Comparison of ENCODE assay signal across 8 cellular contexts in genomic region chr11:67318239-67318555, GRCh38. TPM values are rescaled to one million over a fixed set of nuclear protein-coding genes. Genes with fewer than 3 reads are reported as not detected.
A peak's percentile ranks its signal among the peaks of the same experiment; 100 is the strongest.
DNase-seq lines count a peak whose midpoint lies in the region; ATAC-seq and TF ChIP-seq lines count a peak whose summit lies in the region.

No MANE protein-coding gene starts in this region.

- no peak for DNase-seq in activated CD4-positive, alpha-beta T cell treated with anti-CD3 and anti-CD28 coated beads, Interleukin-2, amount 10 ng/mL, durations not matched to agents 24 days and 14 days
- no peak for DNase-seq in activated CD4-positive, alpha-beta T cell treated with anti-CD3 and anti-CD28 coated beads, Interleukin-2, amount 50 U/mL, for 1 hour
- DNase-seq in activated T-cell treated with anti-CD3 and anti-CD28 coated beads, Interleukin-2, amount 50 U/mL, for 72 hours: no peak
- no peak for DNase-seq in immature natural killer cell
- no peak for DNase-seq in substantia nigra (lab: John Stamatoyannopoulos, UW)
- DNase-seq in omental fat pad (ENCODE audit: low spot score): no peak
- DNase-seq in NCI-H226: no peak

- peaks cover 21% of the 10 kb centered on the region for H3K4me1 Mint-ChIP-seq in activated CD4-positive, alpha-beta T cell treated with anti-CD3 and anti-CD28 coated beads, Interleukin-2, amount 10 ng/mL, durations not matched to agents 24 days and 14 days
- peaks cover 29% of the 10 kb centered on the region for H3K4me1 Mint-ChIP-seq in activated T-cell treated with anti-CD3 and anti-CD28 coated beads, Interleukin-2, amount 50 U/mL, for 72 hours (ENCODE audit: low read depth)
- peaks cover 11 to 21% of the 10 kb centered on the region in 2 donors for H3K4me1 Mint-ChIP-seq in immature natural killer cell

- peak overlapping the region; percentile 41 for H3K27ac Mint-ChIP-seq in activated CD4-positive, alpha-beta T cell treated with anti-CD3 and anti-CD28 coated beads, Interleukin-2, amount 10 ng/mL, durations not matched to agents 24 days and 14 days
- H3K27ac Mint-ChIP-seq in activated T-cell treated with anti-CD3 and anti-CD28 coated beads, Interleukin-2, amount 50 U/mL, for 72 hours: peak overlapping the region; percentile 73
- H3K27ac Mint-ChIP-seq in immature natural killer cell: peak overlapping the region in 2 of 6 donors; percentile 28 to 71

- peaks cover 4% of the 10 kb centered on the region for H3K36me3 Mint-ChIP-seq in activated CD4-positive, alpha-beta T cell treated with anti-CD3 and anti-CD28 coated beads, Interleukin-2, amount 10 ng/mL, durations not matched to agents 24 days and 14 days (ENCODE audit: low read depth)
- H3K36me3 Mint-ChIP-seq in activated T-cell treated with anti-CD3 and anti-CD28 coated beads, Interleukin-2, amount 50 U/mL, for 72 hours (ENCODE audit: insufficient read depth in 2 of 2): peaks cover 0 to 4% of the 10 kb centered on the region in 2 donors
- H3K36me3 Mint-ChIP-seq in immature natural killer cell: no peaks in the 10 kb centered on the region

- peak overlapping the region; percentile 98 for H3K4me3 Mint-ChIP-seq in activated CD4-positive, alpha-beta T cell treated with anti-CD3 and anti-CD28 coated beads, Interleukin-2, amount 10 ng/mL, durations not matched to agents 24 days and 14 days
- peak overlapping the region; percentile 88 to 92 for H3K4me3 Mint-ChIP-seq in activated T-cell treated with anti-CD3 and anti-CD28 coated beads, Interleukin-2, amount 50 U/mL, for 72 hours
- peak overlapping the region; percentile 60 to 91 (median 63) for H3K4me3 Mint-ChIP-seq in immature natural killer cell

- peaks cover 6% of the 10 kb centered on the region for H3K27me3 Mint-ChIP-seq in activated CD4-positive, alpha-beta T cell treated with anti-CD3 and anti-CD28 coated beads, Interleukin-2, amount 10 ng/mL, durations not matched to agents 24 days and 14 days
- H3K27me3 Mint-ChIP-seq in activated T-cell treated with anti-CD3 and anti-CD28 coated beads, Interleukin-2, amount 50 U/mL, for 72 hours (ENCODE audit: low read depth): peaks cover 6% of the 10 kb centered on the region
- peaks cover 8 to 17% (median 9%) of the 10 kb centered on the region in 3 donors for H3K27me3 Mint-ChIP-seq in immature natural killer cell (ENCODE audit: low read depth in 3 of 3)

- H3K27ac ChIP-seq in substantia nigra (ENCODE audit: low read depth, low read length, poor library complexity, severe bottlenecking): peak overlapping the region; percentile 97

- TF ChIP-seq CTCF in omental fat pad (IDR thresholded peaks at IDR 0.05): no peak

- no peak for ATAC-seq in activated T-cell treated with anti-CD3 and anti-CD28 coated beads, Interleukin-2, amount 50 U/mL, for 72 hours (replicated peaks in 1 of 2)
- no peak for ATAC-seq in omental fat pad (ENCODE audit: low FRiP score)
- ATAC-seq in GM19455 (IDR thresholded peaks at IDR 0.05; ENCODE audit: unreplicated experiment): no peak

- intact Hi-C loops in activated CD4-positive, alpha-beta T cell treated with anti-CD3 and anti-CD28 coated beads, Interleukin-2, amount 10 ng/mL, durations not matched to agents 24 days and 14 days (cut with micrococcal nuclease): no loop called here

- H3K9me3 Mint-ChIP-seq in activated CD4-positive, alpha-beta T cell treated with anti-CD3 and anti-CD28 coated beads, Interleukin-2, amount 10 ng/mL, durations not matched to agents 24 days and 14 days: no peaks in the 10 kb centered on the region
- H3K9me3 Mint-ChIP-seq in activated T-cell treated with anti-CD3 and anti-CD28 coated beads, Interleukin-2, amount 50 U/mL, for 72 hours: no peaks in the 10 kb centered on the region
- H3K9me3 Mint-ChIP-seq in immature natural killer cell: peaks cover 0 to 3% (median 0%) of the 10 kb centered on the region in 6 donors

RNA-seq across cellular contexts. Expression of gene SSH3, which starts 14.9 kb away (rescaled TPM):
- total RNA-seq in activated CD4-positive, alpha-beta T cell treated with anti-CD3 and anti-CD28 coated beads, Interleukin-2, amount 10 ng/mL, durations not matched to agents 24 days and 14 days: 7.1 and 8.1 TPM in 2 replicates
- 10 to 100 TPM; 13.3 to 20.3 TPM for total RNA-seq in activated T-cell treated with anti-CD3 and anti-CD28 coated beads, Interleukin-2, amount 50 U/mL, for 72 hours
- 1 to 10 TPM; 1.1 to 4.8 (median 2.3) TPM for polyA plus RNA-seq in immature natural killer cell
- 10 to 100 TPM; 22.6 to 44.6 (median 28.3) TPM for total RNA-seq in omental fat pad

RNA-seq across cellular contexts. Expression of gene ANKRD13D, which starts 29.1 kb away (rescaled TPM):
- 114 and 124 TPM in 2 replicates for total RNA-seq in activated CD4-positive, alpha-beta T cell treated with anti-CD3 and anti-CD28 coated beads, Interleukin-2, amount 10 ng/mL, durations not matched to agents 24 days and 14 days
- 10 to 100 TPM; 78.5 to 90.9 TPM for total RNA-seq in activated T-cell treated with anti-CD3 and anti-CD28 coated beads, Interleukin-2, amount 50 U/mL, for 72 hours
- 10 to 100 TPM; 12.4 to 26.7 (median 14.2) TPM for polyA plus RNA-seq in immature natural killer cell
- total RNA-seq in omental fat pad: 10 to 100 TPM; 18.6 to 78.2 (median 28.6) TPM

RNA-seq across cellular contexts. Expression of gene POLD4, which starts 35.1 kb away (rescaled TPM):
- 36.0 and 36.4 TPM in 2 replicates for total RNA-seq in activated CD4-positive, alpha-beta T cell treated with anti-CD3 and anti-CD28 coated beads, Interleukin-2, amount 10 ng/mL, durations not matched to agents 24 days and 14 days
- 10 to 100 TPM; 68.5 to 74.1 TPM for total RNA-seq in activated T-cell treated with anti-CD3 and anti-CD28 coated beads, Interleukin-2, amount 50 U/mL, for 72 hours
- 100 to 1,000 TPM in 2 of 3 donors, 10 to 100 TPM in 1; 86.1 to 131 (median 118) TPM for polyA plus RNA-seq in immature natural killer cell
- total RNA-seq in omental fat pad: 100 to 1,000 TPM in 1 of 4 donors, 10 to 100 TPM in 3; 67.5 to 141 (median 81.9) TPM

RNA-seq across cellular contexts. Expression of gene GRK2, which starts 51.9 kb away (rescaled TPM):
- total RNA-seq in activated CD4-positive, alpha-beta T cell treated with anti-CD3 and anti-CD28 coated beads, Interleukin-2, amount 10 ng/mL, durations not matched to agents 24 days and 14 days: 244 and 248 TPM in 2 replicates
- 100 to 1,000 TPM; 379 to 422 TPM for total RNA-seq in activated T-cell treated with anti-CD3 and anti-CD28 coated beads, Interleukin-2, amount 50 U/mL, for 72 hours
- 10 to 100 TPM; 15.2 to 25.9 (median 22.9) TPM for polyA plus RNA-seq in immature natural killer cell
- total RNA-seq in omental fat pad: 100 to 1,000 TPM in 1 of 4 donors, 10 to 100 TPM in 3; 42.6 to 106 (median 50.7) TPM

RNA-seq across cellular contexts. Expression of gene CLCF1, which starts 55.2 kb away (rescaled TPM):
- 0.63 and 0.66 TPM in 2 replicates for total RNA-seq in activated CD4-positive, alpha-beta T cell treated with anti-CD3 and anti-CD28 coated beads, Interleukin-2, amount 10 ng/mL, durations not matched to agents 24 days and 14 days
- under 1 TPM; 0.22 to 0.93 TPM for total RNA-seq in activated T-cell treated with anti-CD3 and anti-CD28 coated beads, Interleukin-2, amount 50 U/mL, for 72 hours
- 1 to 10 TPM in 1 of 3 donors, under 1 TPM in 1, not detected in 1; 0.34 to 2.2 TPM for polyA plus RNA-seq in immature natural killer cell
- 10 to 100 TPM in 3 of 4 donors, 1 to 10 TPM in 1; 4.1 to 51.4 (median 25.1) TPM for total RNA-seq in omental fat pad
